ENCODE assay signal across 24 cellular contexts in the genomic region with DNA sequence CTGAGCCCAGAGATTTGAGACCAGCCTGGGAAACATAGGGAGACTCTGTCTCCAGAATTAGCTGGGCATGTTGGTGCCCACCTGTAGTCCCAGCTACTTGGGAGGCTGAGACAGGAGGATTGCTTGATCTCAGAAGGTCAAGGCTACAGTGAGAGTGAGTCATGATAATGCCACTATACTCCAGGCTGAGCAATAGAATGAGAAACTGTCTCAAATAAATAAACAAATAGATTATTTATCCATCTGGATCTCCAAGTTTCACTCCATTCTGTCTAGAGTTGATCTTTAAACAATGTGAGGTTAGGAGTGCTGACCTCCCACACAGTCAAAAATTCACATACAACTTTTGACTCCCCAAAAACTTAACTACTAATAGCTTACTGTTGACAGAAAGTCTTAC.
"Had no signal": no experiment of that assay in that cellular context is flagged by ENCODE, and none has a peak within 500 bp of the region (broad histone marks: within the 10 kb centered on the region; RNA-seq: fewer than 3 reads in every experiment).

No MANE protein-coding gene starts in this region.

- H3K4me1 ChIP-seq: pancreas, prostate gland, sigmoid colon, thyroid gland, upper lobe of left lung had no signal

- H3K27ac ChIP-seq: neutrophil, pancreas, prostate gland, right atrium auricular region, sigmoid colon, stomach, thoracic aorta, thyroid gland, tibial nerve, upper lobe of left lung, vagina had no signal

- ATAC-seq: natural killer cell treated with Interleukin-12 subunit alpha and Interleukin-12 subunit beta and Interleukin-15 and Interleukin-18, amount 100 ng/mL, for 72 hours; pancreas; stimulated activated effector memory CD8-positive, alpha-beta T cell treated with anti-CD3 and anti-CD28 coated beads, Interleukin-12 subunit alpha, Interleukin-12 subunit beta, amount 100 ng/mL, for 72 hours; stimulated activated naive B cell treated with anti-CD40 and anti-IgM and Interleukin-4, amounts not matched to agents 10 μg/mL and 1 μg/mL and 100 μg/mL, for 72 hours had no signal

- H3K4me3 ChIP-seq: pancreas, prostate gland, right atrium auricular region, right lobe of liver, sigmoid colon, stomach, thoracic aorta, thyroid gland, tibial nerve, upper lobe of left lung, vagina had no signal

- H3K27me3 ChIP-seq: neutrophil, pancreas, right atrium auricular region, right lobe of liver, sigmoid colon, stomach, thyroid gland, tibial nerve, upper lobe of left lung, vagina had no signal

- H3K36me3 ChIP-seq: neutrophil, pancreas, prostate gland, right atrium auricular region, right lobe of liver, sigmoid colon, stomach, thoracic aorta, thyroid gland, tibial nerve, upper lobe of left lung, vagina had no signal

- DNase-seq: nephron progenitor cell; nucleus accumbens; pancreas; retina; right lobe of liver; sigmoid colon; small intestine; stimulated activated CD4-positive, alpha-beta T cell treated with anti-CD3 and anti-CD28 coated beads, Interleukin-15, amount 100 ng/mL, for 24 hours; stimulated activated CD4-positive, alpha-beta T cell treated with anti-CD3 and anti-CD28 coated beads, Interleukin-2, amount 100 ng/mL, for 24 hours; stimulated activated CD4-positive, alpha-beta T cell treated with anti-CD3 and anti-CD28 coated beads, Interleukin-2, amount 100 ng/mL, for 48 hours; stimulated activated CD4-positive, alpha-beta T cell treated with anti-CD3 and anti-CD28 coated beads, Interleukin-4, amount 100 ng/mL, for 24 hours; stimulated activated naive B cell treated with anti-CD40 and anti-IgM and Interleukin-4, amounts not matched to agents 10 μg/mL and 1 μg/mL and 100 μg/mL, for 72 hours; stimulated activated naive CD4-positive, alpha-beta T cell treated with Interleukin-2 at 50 U/mL for 16 hours; stomach; thyroid gland; upper lobe of left lung had no signal

- H3K9me3 ChIP-seq: neutrophil, pancreas, prostate gland, right atrium auricular region, right lobe of liver, sigmoid colon, stomach, thoracic aorta, thyroid gland, tibial nerve, upper lobe of left lung, vagina had no signal
